Comparison of ENCODE assay signal across 8 cellular contexts in genomic region chr6:166751051-166751595, GRCh38.
DNase-seq lines count a peak whose midpoint lies in the region; ATAC-seq, FAIRE-seq and TF ChIP-seq lines count a peak whose summit lies in the region.

No MANE protein-coding gene starts in this region.

- TF ChIP-seq POLR2A in uterus (IDR thresholded peaks at IDR 0.05) = no peak

- H3K9me3 Mint-ChIP-seq in H9 = no peaks in the 10 kb centered on the region

- no peak overlapping the region for H4K91ac ChIP-seq in H9 (ENCODE audit: insufficient read length, low read depth, low read length)

- no peak overlapping the region for H4K8ac ChIP-seq in H9 (replicated peaks; ENCODE audit: insufficient read length, low read depth, low read length)

- no peak overlapping the region for H2BK20ac ChIP-seq in H9 (ENCODE audit: low read depth, low read length, poor library complexity, severe bottlenecking)

- no peaks in the 10 kb centered on the region for H3K36me3 ChIP-seq in mucosa of descending colon (ENCODE audit: low read depth)
- no peaks in the 10 kb centered on the region for H3K36me3 ChIP-seq in uterus

- no peak overlapping the region for H3K18ac ChIP-seq in H9 (ENCODE audit: insufficient read length, low read depth, low read length)

- no peak overlapping the region for H3K4me3 Mint-ChIP-seq in H9

- no peak overlapping the region for H3K4me2 ChIP-seq in H9 (ENCODE audit: insufficient read depth, insufficient read length, low read length)

- H3K23ac ChIP-seq in H9 (ENCODE audit: insufficient read length, low read depth, low read length) = no peak overlapping the region

- intact Hi-C loops in mucosa of descending colon (cut with DNase I, micrococcal nuclease) = no loop called here
- intact Hi-C loops in uterus (cut with DNase I; ENCODE audit: low total_unique reads) = no loop called here

- no peaks in the 10 kb centered on the region for H4K20me1 ChIP-seq in H9 (ENCODE audit: control insufficient read depth, insufficient read depth, insufficient read length)

- H3K4me1 ChIP-seq in H9 (ENCODE audit: insufficient read depth, low read length) = peaks cover 3% of the 10 kb centered on the region; the same call in 1 of the 2 replicates
- no peaks in the 10 kb centered on the region for H3K4me1 ChIP-seq in mucosa of descending colon (ENCODE audit: low read depth)
- H3K4me1 ChIP-seq in uterus = no peaks in the 10 kb centered on the region

- H3K27ac ChIP-seq in H9 (ENCODE audit: insufficient read length, low read depth, low read length) (no peak overlapping the region), uterus (no peak overlapping the region)

- H3K23me2 ChIP-seq in H9 (ENCODE audit: insufficient read length, low read depth, low read length, poor library complexity, severe bottlenecking) = no peaks in the 10 kb centered on the region

- no peaks in the 10 kb centered on the region for H3K36me3 Mint-ChIP-seq in H9 (ENCODE audit: insufficient read depth in 1 of 3, low read depth in 3 of 3)

- H3K4me3 ChIP-seq in mucosa of descending colon (no peak overlapping the region), uterus (no peak overlapping the region)

- FAIRE-seq in GM18507 (lab: Jason Lieb, UNC) = peak; percentile 71

- no peak overlapping the region for H2BK15ac ChIP-seq in H9 (ENCODE audit: low read depth, low read length)

- H3K27me3 ChIP-seq in H9 (ENCODE audit: insufficient read depth, low read length) = no peaks in the 10 kb centered on the region
- no peaks in the 10 kb centered on the region for H3K27me3 ChIP-seq in uterus

- H3K79me1 ChIP-seq in H9 (ENCODE audit: insufficient read depth, low read depth, low read length, poor library complexity, severe bottlenecking) = no peaks in the 10 kb centered on the region

- no peak overlapping the region for H2AK5ac ChIP-seq in H9 (ENCODE audit: insufficient read length, low read length)

- H3K56ac ChIP-seq in H9 (ENCODE audit: insufficient read length, low read depth, low read length) = no peak overlapping the region

- no peak overlapping the region for H3T11ph ChIP-seq in H9 (ENCODE audit: low read length)

- H2BK120ac ChIP-seq in H9 (ENCODE audit: low read depth, low read length, poor library complexity, severe bottlenecking) = no peak overlapping the region

- no peak overlapping the region for H2BK5ac ChIP-seq in H9 (ENCODE audit: insufficient read length, low read length)

- WGBS in H9 (ENCODE audit: extremely low coverage, insufficient read length, low lambda C conversion rate) = no CpG with 5 or more reads among the region's 19 CpGs

- no peaks in the 10 kb centered on the region for H3K79me2 ChIP-seq in H9 (ENCODE audit: insufficient read depth, low read length)

- H3K27me3 Mint-ChIP-seq in H9 (ENCODE audit: low read depth) = peaks cover 17% of the 10 kb centered on the region

- peaks cover 46 to 58% of the 10 kb centered on the region in 2 experiments for H3K4me1 Mint-ChIP-seq in H9

- peak overlapping the region; percentile 21; the same call in 1 of the 2 replicates for H3K14ac ChIP-seq in H9 (ENCODE audit: insufficient read depth, low read length)

- no peaks in the 10 kb centered on the region for H3K9me3 ChIP-seq in H9 (ENCODE audit: control insufficient read depth, low read depth, low read length)
- no peaks in the 10 kb centered on the region for H3K9me3 ChIP-seq in mucosa of descending colon
- H3K9me3 ChIP-seq in uterus = no peaks in the 10 kb centered on the region

- H3K4ac ChIP-seq in H9 (ENCODE audit: low read depth, low read length) = no peak overlapping the region

- TF ChIP-seq CTCF in H9 (conservative IDR thresholded peaks at IDR 0.05) = no peak
- no peak for TF ChIP-seq CTCF in mucosa of descending colon (IDR thresholded peaks at IDR 0.05)
- TF ChIP-seq CTCF in uterus (IDR thresholded peaks at IDR 0.05) = no peak

- DNase-seq in GM18507 (ENCODE audit: extremely low spot score, insufficient read length, low read depth) (peak; percentile 55), H9 (peak; percentile 69), MV-4-11 (lab: John Stamatoyannopoulos, UW) (peak; percentile 43), mucosa of descending colon (no peak), DMS79 (lab: John Stamatoyannopoulos, UW) (no peak), NCI-H1092 treated with DMSO at 0.1 percent for 48 hours (lab: John Stamatoyannopoulos, UW) (no peak), uterus (no peak)
- no peak for DNase-seq in activated CD4-positive, alpha-beta T cell treated with anti-CD3 and anti-CD28 coated beads for 48 hours

- ATAC-seq in mucosa of descending colon = peak; percentile 73

- H2AFZ ChIP-seq in H9 (ENCODE audit: low read length) = no peak overlapping the region

- no peak overlapping the region for H4K5ac ChIP-seq in H9 (ENCODE audit: insufficient read length, low read depth, low read length)

- no peak overlapping the region for H3K9ac ChIP-seq in H9 (ENCODE audit: extremely low read depth, insufficient read length, low read length)

- no peak overlapping the region for H2BK12ac ChIP-seq in H9 (ENCODE audit: insufficient read length, low read depth, low read length)

- H3K27ac Mint-ChIP-seq in H9 = no peak overlapping the region

Comparison
In these comparisons a context has a peak if more than half of its experiments do, and no peak if none do; other contexts are left out.
1. DNase-seq: peak in GM18507 (single experiment), H9 (single experiment) and MV-4-11 (single experiment); none in mucosa of descending colon (0 of 3), DMS79 (single experiment), NCI-H1092 treated with DMSO at 0.1 percent for 48 hours (single experiment), uterus (0 of 2) and activated CD4-positive, alpha-beta T cell treated with anti-CD3 and anti-CD28 coated beads for 48 hours (single experiment).